8 cellular contexts compared by ENCODE assay signal in the genomic region with DNA sequence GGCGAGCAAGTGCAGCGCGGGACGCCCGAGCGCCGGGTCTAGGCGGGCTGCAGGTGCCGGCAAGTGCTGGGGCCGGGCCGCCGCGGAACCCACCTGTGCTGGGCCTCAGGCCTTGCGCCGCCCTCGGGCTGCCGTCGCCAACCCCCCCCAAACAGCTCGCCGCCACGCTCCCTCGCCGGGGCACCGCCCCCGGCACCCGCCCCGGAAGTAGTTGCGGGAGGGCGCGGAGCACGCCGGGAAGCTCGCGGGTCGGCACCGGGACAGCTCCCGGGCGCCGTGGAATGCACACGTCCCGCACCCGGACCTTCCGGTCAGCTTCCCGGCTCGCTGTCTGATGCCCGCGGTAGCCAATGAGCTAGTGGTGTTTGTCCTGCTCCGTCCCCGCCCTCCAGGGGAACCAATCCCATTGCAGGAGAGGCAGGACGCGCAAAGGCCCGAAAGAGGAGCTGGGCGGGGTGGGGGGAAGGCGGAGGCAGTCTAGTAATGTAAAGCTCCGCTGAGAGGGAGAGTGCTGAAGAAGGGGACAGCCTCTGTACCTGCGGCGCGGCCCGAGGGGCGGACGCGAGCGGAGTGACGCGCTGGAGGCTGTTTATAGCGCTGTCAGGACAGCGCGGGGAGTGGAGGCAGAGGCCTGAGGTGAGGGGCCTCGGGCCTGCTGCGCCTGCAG. TPM values are rescaled to one million over a fixed set of nuclear protein-coding genes. Genes with fewer than 3 reads are reported as not detected.
DNase-seq lines count a peak whose midpoint lies in the region; ATAC-seq and TF ChIP-seq lines count a peak whose summit lies in the region.

A gene with protein sequence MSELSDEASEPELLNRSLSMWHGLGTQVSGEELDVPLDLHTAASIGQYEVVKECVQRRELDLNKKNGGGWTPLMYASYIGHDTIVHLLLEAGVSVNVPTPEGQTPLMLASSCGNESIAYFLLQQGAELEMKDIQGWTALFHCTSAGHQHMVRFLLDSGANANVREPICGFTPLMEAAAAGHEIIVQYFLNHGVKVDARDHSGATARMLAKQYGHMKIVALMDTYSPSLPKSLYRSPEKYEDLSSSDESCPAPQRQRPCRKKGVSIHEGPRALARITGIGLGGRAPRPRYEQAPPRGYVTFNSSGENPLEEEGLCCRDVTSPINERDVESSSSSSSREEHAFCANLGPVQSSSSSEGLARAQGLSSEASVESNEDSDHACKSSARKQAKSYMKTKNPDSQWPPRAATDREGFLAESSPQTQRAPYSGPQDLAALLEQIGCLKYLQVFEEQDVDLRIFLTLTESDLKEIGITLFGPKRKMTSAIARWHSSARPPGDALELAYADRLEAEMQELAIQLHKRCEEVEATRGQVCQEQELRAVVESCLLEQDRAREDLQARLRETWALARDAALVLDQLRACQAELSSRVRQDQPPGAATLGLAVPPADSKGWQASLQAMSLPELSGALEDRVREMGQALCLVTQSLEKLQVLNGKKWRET (minus strand): TSS at position 209 of the 667 bp plus-strand sequence. CDS start 4,122 bp downstream, outside the sequence.
A gene (plus strand): TSS at position 475 of the 667 bp plus-strand sequence. CDS start 1,978 bp downstream, outside the sequence.

- CTCF ChIA-PET in Caco-2 (lab: Charles Lee) = interaction anchor here (0.6 to 1.7 kb wide), 11 partner anchors 17 to 224 kb away, joined by 3 to 10 read pairs (median 3); a partner anchor contains a TSS

- no peaks in the 10 kb centered on the region for H3K9me3 Mint-ChIP-seq in Caco-2 (ENCODE audit: unreplicated experiment)
- H3K9me3 Mint-ChIP-seq in endothelial cell (ENCODE audit: unreplicated experiment) = no peaks in the 10 kb centered on the region
- H3K9me3 Mint-ChIP-seq in mesothelial cell of epicardium = no peaks in the 10 kb centered on the region

- H3K9ac ChIP-seq in NT2/D1 (ENCODE audit: insufficient read length, low read depth) = peak within 1 kb of the TSS; percentile 96

- H3K27me3 Mint-ChIP-seq in Caco-2 (ENCODE audit: insufficient read depth, unreplicated experiment) (no peaks in the 10 kb centered on the region), endothelial cell (ENCODE audit: unreplicated experiment) (peaks cover 8% of the 10 kb centered on the region), mesothelial cell of epicardium (ENCODE audit: low read depth) (no peaks in the 10 kb centered on the region)

- peak; percentile 62 for ATAC-seq in GM21360 (IDR thresholded peaks at IDR 0.05; ENCODE audit: unreplicated experiment)

- H3K4me1 ChIP-seq in Caco-2 (peaks cover 4% of the 10 kb centered on the region; the same call in 1 of the 2 replicates), NT2/D1 (ENCODE audit: insufficient read depth, insufficient read length) (peaks cover 6% of the 10 kb centered on the region)

- H3K36me3 Mint-ChIP-seq in Caco-2 (ENCODE audit: insufficient read depth, unreplicated experiment) (peaks cover 22% of the 10 kb centered on the region), endothelial cell (ENCODE audit: low read depth, unreplicated experiment) (peaks cover 4% of the 10 kb centered on the region), mesothelial cell of epicardium (peaks cover 7% of the 10 kb centered on the region)

- H3K4me1 Mint-ChIP-seq in Caco-2 (ENCODE audit: low read depth, unreplicated experiment) = no peaks in the 10 kb centered on the region
- H3K4me1 Mint-ChIP-seq in endothelial cell (ENCODE audit: unreplicated experiment) = peaks cover 5% of the 10 kb centered on the region
- H3K4me1 Mint-ChIP-seq in mesothelial cell of epicardium = peaks cover 13% of the 10 kb centered on the region

- peak within 1 kb of the TSS; percentile 85 for H3K4me3 ChIP-seq in Caco-2 (ENCODE audit: low read depth, low read length)
- peak within 1 kb of the TSS; percentile 93 for H3K4me3 ChIP-seq in NT2/D1 (ENCODE audit: insufficient read length, low read depth)

- peak within 1 kb of the TSS; percentile 99 for H3K27ac Mint-ChIP-seq in Caco-2 (ENCODE audit: unreplicated experiment)
- H3K27ac Mint-ChIP-seq in endothelial cell (ENCODE audit: unreplicated experiment) = peak within 1 kb of the TSS; percentile 75
- H3K27ac Mint-ChIP-seq in mesothelial cell of epicardium = peak within 1 kb of the TSS; percentile 99

- DNase-seq in Caco-2 = peak; percentile 96 to 98
- DNase-seq in HT-29 (ENCODE audit: low spot score) = peak; percentile 96
- DNase-seq in NT2/D1 (ENCODE audit: low read depth, low spot score) = peak; percentile 94
- peak; percentile 55 for DNase-seq in activated CD8-positive, alpha-beta memory T cell treated with anti-CD3 and anti-CD28 coated beads, Interleukin-2, amount 50 U/mL, for 24 hours (ENCODE audit: extremely low read depth)
- peak; percentile 89 for DNase-seq in endothelial cell (ENCODE audit: low spot score)
- DNase-seq in mesothelial cell of epicardium (ENCODE audit: low spot score in 2 of 2, unreplicated experiment in 2 of 2) = peak; percentile 88 to 90
- peak; percentile 51 to 71 for DNase-seq in stimulated activated CD8-positive, alpha-beta memory T cell treated with anti-CD3 and anti-CD28 coated beads, Interleukin-15, amount 100 ng/mL, for 4 hours (ENCODE audit: low read depth in 2 of 2)

- intact Hi-C loops in Caco-2 (cut with micrococcal nuclease; ENCODE audit: unreplicated experiment) = loop anchor here (2.0 kb wide), 3 partner anchors 35 to 225 kb away; a partner anchor contains a TSS

- BruUV-seq in Caco-2 (replicated peaks; lab: Mats Ljungman, UMichigan) = no TSS peak

- H3K4me3 Mint-ChIP-seq in Caco-2 (ENCODE audit: unreplicated experiment) (peak within 1 kb of the TSS; percentile 97), endothelial cell (ENCODE audit: unreplicated experiment) (peak within 1 kb of the TSS; percentile 95), mesothelial cell of epicardium (peak within 1 kb of the TSS; percentile 93)

- POLR2A ChIA-PET in Caco-2 (lab: Charles Lee) = interaction anchor here (0.5 to 2.4 kb wide), 14 partner anchors 10 to 364 kb away, joined by 3 to 20 read pairs (median 4); a partner anchor contains a TSS

- TF ChIP-seq CTCF in Caco-2 (IDR thresholded peaks at IDR 0.05; ENCODE audit: insufficient read depth in 1 of 2, low read depth in 1 of 2, low read length in 1 of 2, severe bottlenecking in 1 of 2, unreplicated experiment in 1 of 2) (no peak), endothelial cell (IDR thresholded peaks at IDR 0.05; ENCODE audit: unreplicated experiment) (no peak), mesothelial cell of epicardium (IDR thresholded peaks at IDR 0.05; ENCODE audit: unreplicated experiment) (no peak)

- H3K36me3 ChIP-seq in Caco-2 (ENCODE audit: control insufficient read depth, insufficient read depth, low read length) = no peaks in the 10 kb centered on the region
- peaks cover 28% of the 10 kb centered on the region for H3K36me3 ChIP-seq in NT2/D1 (ENCODE audit: insufficient read depth, insufficient read length, low read length)

- H3K27me3 ChIP-seq in Caco-2 (replicated peaks; ENCODE audit: control insufficient read depth, insufficient read depth, low read length) (no peaks in the 10 kb centered on the region), NT2/D1 (ENCODE audit: insufficient read depth, insufficient read length) (no peaks in the 10 kb centered on the region)

- H3K9me3 ChIP-seq in Caco-2 (no peaks in the 10 kb centered on the region), NT2/D1 (ENCODE audit: insufficient read depth, low read length) (no peaks in the 10 kb centered on the region)

RNA-seq across cellular contexts. Expression of the first gene that starts in this region (rescaled TPM):
- total RNA-seq in Caco-2 (2022) (27.4 and 28.1 TPM in 2 replicates), endothelial cell (ENCODE audit: unreplicated experiment) (15.6 TPM), mesothelial cell of epicardium (42.5 to 46.6 TPM (median 45.8 TPM) in 3 replicates)
- 27.2 and 29.7 TPM in 2 replicates for total RNA-seq in HT-29 (2014; rRNA removed; shearing (Covaris generic))

RNA-seq across cellular contexts. Expression of the second gene that starts in this region (rescaled TPM):
- total RNA-seq in Caco-2 (2022) (0.54 TPM in 1 of 2 replicates, not detected in the other), endothelial cell (ENCODE audit: unreplicated experiment) (0.18 TPM), mesothelial cell of epicardium (0.45 to 0.84 TPM (median 0.49 TPM) in 3 replicates)
- 2.5 and 5.8 TPM in 2 replicates for total RNA-seq in HT-29 (2014; rRNA removed; shearing (Covaris generic))

Comparison
In these comparisons a context has a peak if more than half of its experiments do, and no peak if none do; other contexts are left out.
1. Peak in every context shown above with its lines: DNase-seq, ATAC-seq and H3K4me3 ChIP-seq.